Comparison of ENCODE assay signal across 1 cellular context in genomic region chrX:148504412-148504950, GRCh38.
TF ChIP-seq lines count a peak whose summit lies in the region.

No MANE protein-coding gene starts in this region.

TF ChIP-seq in WTC11, 78 proteins besides CTCF, POLR2A, EP300 and RAD21 (continued from another document):
- no peak for TF ChIP-seq ELF4 (CRISPR knock-in tag; IDR thresholded peaks at IDR 0.05; ENCODE audit: low read depth)
- TF ChIP-seq NFATC4 (CRISPR knock-in tag; IDR thresholded peaks at IDR 0.05) = no peak
- TF ChIP-seq ZNF425 (CRISPR knock-in tag; conservative IDR thresholded peaks at IDR 0.05) = no peak
- no peak for TF ChIP-seq E2F1 (CRISPR knock-in tag; IDR thresholded peaks at IDR 0.05)
- no peak for TF ChIP-seq TP53 (CRISPR knock-in tag; IDR thresholded peaks at IDR 0.05)
- no peak for TF ChIP-seq NFE2L1 (CRISPR knock-in tag; IDR thresholded peaks at IDR 0.05)
- TF ChIP-seq FOXJ3 (CRISPR knock-in tag; IDR thresholded peaks at IDR 0.05; ENCODE audit: borderline replicate concordance) = no peak
- TF ChIP-seq GABPB1 (CRISPR knock-in tag; IDR thresholded peaks at IDR 0.05) = no peak
- TF ChIP-seq MAX (CRISPR knock-in tag; IDR thresholded peaks at IDR 0.05) = no peak
- no peak for TF ChIP-seq TEAD4 (CRISPR knock-in tag; IDR thresholded peaks at IDR 0.05)
- no peak for TF ChIP-seq ZNF512 (CRISPR knock-in tag; IDR thresholded peaks at IDR 0.05; ENCODE audit: borderline replicate concordance)
- TF ChIP-seq ZBTB21 (CRISPR knock-in tag; IDR thresholded peaks at IDR 0.05; ENCODE audit: borderline replicate concordance) = no peak
- TF ChIP-seq USF2 (CRISPR knock-in tag; IDR thresholded peaks at IDR 0.05) = no peak
- TF ChIP-seq FOXK1 (CRISPR knock-in tag; IDR thresholded peaks at IDR 0.05) = no peak
- TF ChIP-seq RORB (CRISPR knock-in tag; IDR thresholded peaks at IDR 0.05) = no peak
